8 cellular contexts compared by ENCODE assay signal in the genomic region with DNA sequence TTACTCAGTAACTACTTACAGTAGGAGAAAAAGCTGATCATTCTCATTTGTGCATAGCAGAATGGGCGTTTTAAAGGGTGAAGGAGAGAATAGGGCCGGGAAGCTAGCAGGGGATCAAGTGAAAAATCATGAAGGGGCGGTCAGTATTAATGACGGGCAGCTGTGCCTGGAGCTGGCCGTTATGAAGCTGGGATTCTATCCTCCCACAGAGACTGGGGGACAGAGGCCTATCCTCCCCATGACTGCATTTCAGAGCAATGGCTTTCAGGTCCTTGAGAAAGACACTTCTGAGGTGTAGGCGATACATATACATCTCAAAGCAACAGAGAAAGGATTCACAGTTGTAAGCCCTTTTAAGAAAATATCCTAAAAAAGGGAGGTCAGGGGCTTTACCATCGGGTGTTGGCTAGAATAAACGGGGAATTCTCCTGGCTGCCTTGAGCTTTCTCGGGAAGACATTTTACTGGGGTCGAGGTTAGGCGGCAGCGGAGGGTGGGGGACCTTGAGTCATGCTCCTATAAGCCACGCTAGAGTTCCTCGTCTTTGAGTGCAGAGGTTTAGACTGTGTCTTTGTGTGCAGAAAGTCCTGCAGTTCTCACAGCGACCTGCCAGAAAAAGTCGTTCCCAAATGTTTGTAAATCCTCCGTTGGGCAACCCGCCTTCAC. TPM values are rescaled to one million over a fixed set of nuclear protein-coding genes. Genes with fewer than 3 reads are reported as not detected.
DNase-seq lines count a peak whose midpoint lies in the region; ATAC-seq, FAIRE-seq and TF ChIP-seq lines count a peak whose summit lies in the region.

No MANE protein-coding gene starts in this region.

- in situ Hi-C loops in G401 (cut with HindIII; ENCODE audit: low sequenced_read_pairs): no loop called here

- peak overlapping the region; percentile 53 to 98 (median 91) for H3K27ac ChIP-seq in gastroesophageal sphincter

- TF ChIP-seq POLR2A in gastroesophageal sphincter (IDR thresholded peaks at IDR 0.05): no peak

- H3K27me3 ChIP-seq in gastroesophageal sphincter: no peaks in the 10 kb centered on the region

- peak overlapping the region; percentile 78 for H3K4me3 Mint-ChIP-seq in progenitor cell of endocrine pancreas (ENCODE audit: low read depth)

- ATAC-seq in GM19455 (IDR thresholded peaks at IDR 0.05; ENCODE audit: unreplicated experiment): peak; percentile 30
- no peak for ATAC-seq in gastroesophageal sphincter

- FAIRE-seq in GM19239 (lab: Jason Lieb, UNC): no peak

- no peaks in the 10 kb centered on the region for H3K9me3 ChIP-seq in gastroesophageal sphincter

- H3K4me1 ChIP-seq in gastroesophageal sphincter: peaks cover 3 to 57% (median 15%) of the 10 kb centered on the region in 3 donors

- no peak for TF ChIP-seq CTCF in gastroesophageal sphincter (IDR thresholded peaks at IDR 0.05)
- no peak for TF ChIP-seq CTCF in progenitor cell of endocrine pancreas (IDR thresholded peaks at IDR 0.05; ENCODE audit: unreplicated experiment)

- peak; percentile 42 for DNase-seq in NCI-H524 treated with DMSO at 0.1 percent for 48 hours (lab: John Stamatoyannopoulos, UW)
- no peak for DNase-seq in progenitor cell of endocrine pancreas (ENCODE audit: low spot score, unreplicated experiment)
- DNase-seq in SIG-M5 (lab: John Stamatoyannopoulos, UW): no peak
- no peak for DNase-seq in G401 (ENCODE audit: low spot score)
- no peak for DNase-seq in 8988T
- no peak for DNase-seq in GM19239 (ENCODE audit: insufficient read length, low spot score)

- peak overlapping the region; percentile 90 for H3K27ac Mint-ChIP-seq in progenitor cell of endocrine pancreas

- H3K4me1 Mint-ChIP-seq in progenitor cell of endocrine pancreas (ENCODE audit: low read depth): peaks cover 23% of the 10 kb centered on the region

- WGBS in gastroesophageal sphincter (ENCODE audit: low coverage in 1 of 2), 2 donors: 9 to 16% methylated on average over 4 to 12 of the region's 18 CpGs

- peaks cover 26% of the 10 kb centered on the region for H3K27me3 Mint-ChIP-seq in progenitor cell of endocrine pancreas

- TF ChIP-seq EP300 in gastroesophageal sphincter (IDR thresholded peaks at IDR 0.05): no peak

- no peaks in the 10 kb centered on the region for H3K36me3 ChIP-seq in gastroesophageal sphincter

- H3K36me3 Mint-ChIP-seq in progenitor cell of endocrine pancreas (ENCODE audit: insufficient read depth): no peaks in the 10 kb centered on the region

- peak overlapping the region; percentile 79 to 96 for H3K4me3 ChIP-seq in gastroesophageal sphincter

- no peaks in the 10 kb centered on the region for H3K9me3 Mint-ChIP-seq in progenitor cell of endocrine pancreas (ENCODE audit: low read depth)

RNA-seq across cellular contexts. Expression of gene MTARC2, which starts 0.6 kb away (rescaled TPM):
- total RNA-seq in gastroesophageal sphincter (10 to 100 TPM; 13.0 to 32.5 (median 17.9) TPM), progenitor cell of endocrine pancreas (14.3 and 18.3 TPM in 2 replicates)
- not detected in 2 replicates for total RNA-seq in G401 (2014; rRNA removed; shearing (Covaris generic))

RNA-seq across cellular contexts. Expression of gene MTARC1, which starts 39.2 kb away (rescaled TPM):
- total RNA-seq in gastroesophageal sphincter (1 to 10 TPM; 3.7 to 8.1 (median 5.4) TPM), progenitor cell of endocrine pancreas (37.1 and 40.5 TPM in 2 replicates)
- total RNA-seq in G401 (2014; rRNA removed; shearing (Covaris generic)): not detected in 2 replicates

RNA-seq across cellular contexts. Expression of gene C1orf115, which starts 57.4 kb away (rescaled TPM):
- total RNA-seq in gastroesophageal sphincter: 10 to 100 TPM in 2 of 4 donors, 1 to 10 TPM in 2; 6.8 to 28.0 (median 9.5) TPM
- 9.7 and 9.8 TPM in 2 replicates for total RNA-seq in progenitor cell of endocrine pancreas
- total RNA-seq in G401 (2014; rRNA removed; shearing (Covaris generic)): 0.81 and 1.4 TPM in 2 replicates

Comparison
In these comparisons a context has a peak if more than half of its experiments do, and no peak if none do; other contexts are left out.
1. RNA of gene MTARC2, which starts 0.6 kb away (total RNA-seq): 13.0 to 32.5 TPM in gastroesophageal sphincter and 14.3 to 18.3 TPM in progenitor cell of endocrine pancreas; not detected in G401; every median in the first group is over 10 times any median in the second.